Comparison of ENCODE assay signal across 1 cellular context in the genomic region with DNA sequence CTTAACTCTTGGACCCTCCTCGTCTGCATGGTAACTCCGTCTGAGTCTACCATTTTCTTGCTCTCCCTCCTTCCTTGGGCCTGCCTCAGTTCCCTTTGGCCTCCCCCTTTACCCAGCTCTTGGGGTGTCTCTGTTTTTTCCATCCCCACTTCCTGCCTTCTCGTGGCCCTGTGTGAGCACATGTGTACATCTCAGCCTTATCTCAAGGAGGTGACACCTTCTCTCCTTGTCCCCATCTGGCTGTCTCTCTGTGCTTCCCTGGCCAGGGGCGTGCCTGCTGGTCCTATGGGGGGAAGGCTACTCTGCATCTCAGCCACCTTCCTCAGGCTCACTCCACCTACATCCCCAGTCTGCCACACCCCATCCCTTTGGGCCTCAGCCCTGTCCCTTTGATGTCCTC.
TF ChIP-seq lines count a peak whose summit lies in the region.

No MANE protein-coding gene starts in this region.

TF ChIP-seq in HepG2, 621 proteins besides CTCF, POLR2A, EP300 and RAD21 (continues in another document):
- TF ChIP-seq, protein P1, sequence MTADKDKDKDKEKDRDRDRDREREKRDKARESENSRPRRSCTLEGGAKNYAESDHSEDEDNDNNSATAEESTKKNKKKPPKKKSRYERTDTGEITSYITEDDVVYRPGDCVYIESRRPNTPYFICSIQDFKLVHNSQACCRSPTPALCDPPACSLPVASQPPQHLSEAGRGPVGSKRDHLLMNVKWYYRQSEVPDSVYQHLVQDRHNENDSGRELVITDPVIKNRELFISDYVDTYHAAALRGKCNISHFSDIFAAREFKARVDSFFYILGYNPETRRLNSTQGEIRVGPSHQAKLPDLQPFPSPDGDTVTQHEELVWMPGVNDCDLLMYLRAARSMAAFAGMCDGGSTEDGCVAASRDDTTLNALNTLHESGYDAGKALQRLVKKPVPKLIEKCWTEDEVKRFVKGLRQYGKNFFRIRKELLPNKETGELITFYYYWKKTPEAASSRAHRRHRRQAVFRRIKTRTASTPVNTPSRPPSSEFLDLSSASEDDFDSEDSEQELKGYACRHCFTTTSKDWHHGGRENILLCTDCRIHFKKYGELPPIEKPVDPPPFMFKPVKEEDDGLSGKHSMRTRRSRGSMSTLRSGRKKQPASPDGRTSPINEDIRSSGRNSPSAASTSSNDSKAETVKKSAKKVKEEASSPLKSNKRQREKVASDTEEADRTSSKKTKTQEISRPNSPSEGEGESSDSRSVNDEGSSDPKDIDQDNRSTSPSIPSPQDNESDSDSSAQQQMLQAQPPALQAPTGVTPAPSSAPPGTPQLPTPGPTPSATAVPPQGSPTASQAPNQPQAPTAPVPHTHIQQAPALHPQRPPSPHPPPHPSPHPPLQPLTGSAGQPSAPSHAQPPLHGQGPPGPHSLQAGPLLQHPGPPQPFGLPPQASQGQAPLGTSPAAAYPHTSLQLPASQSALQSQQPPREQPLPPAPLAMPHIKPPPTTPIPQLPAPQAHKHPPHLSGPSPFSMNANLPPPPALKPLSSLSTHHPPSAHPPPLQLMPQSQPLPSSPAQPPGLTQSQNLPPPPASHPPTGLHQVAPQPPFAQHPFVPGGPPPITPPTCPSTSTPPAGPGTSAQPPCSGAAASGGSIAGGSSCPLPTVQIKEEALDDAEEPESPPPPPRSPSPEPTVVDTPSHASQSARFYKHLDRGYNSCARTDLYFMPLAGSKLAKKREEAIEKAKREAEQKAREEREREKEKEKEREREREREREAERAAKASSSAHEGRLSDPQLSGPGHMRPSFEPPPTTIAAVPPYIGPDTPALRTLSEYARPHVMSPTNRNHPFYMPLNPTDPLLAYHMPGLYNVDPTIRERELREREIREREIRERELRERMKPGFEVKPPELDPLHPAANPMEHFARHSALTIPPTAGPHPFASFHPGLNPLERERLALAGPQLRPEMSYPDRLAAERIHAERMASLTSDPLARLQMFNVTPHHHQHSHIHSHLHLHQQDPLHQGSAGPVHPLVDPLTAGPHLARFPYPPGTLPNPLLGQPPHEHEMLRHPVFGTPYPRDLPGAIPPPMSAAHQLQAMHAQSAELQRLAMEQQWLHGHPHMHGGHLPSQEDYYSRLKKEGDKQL (CRISPR knock-in tag; IDR thresholded peaks at IDR 0.05; ENCODE audit: low read depth) = no peak
- TF ChIP-seq, protein P2, sequence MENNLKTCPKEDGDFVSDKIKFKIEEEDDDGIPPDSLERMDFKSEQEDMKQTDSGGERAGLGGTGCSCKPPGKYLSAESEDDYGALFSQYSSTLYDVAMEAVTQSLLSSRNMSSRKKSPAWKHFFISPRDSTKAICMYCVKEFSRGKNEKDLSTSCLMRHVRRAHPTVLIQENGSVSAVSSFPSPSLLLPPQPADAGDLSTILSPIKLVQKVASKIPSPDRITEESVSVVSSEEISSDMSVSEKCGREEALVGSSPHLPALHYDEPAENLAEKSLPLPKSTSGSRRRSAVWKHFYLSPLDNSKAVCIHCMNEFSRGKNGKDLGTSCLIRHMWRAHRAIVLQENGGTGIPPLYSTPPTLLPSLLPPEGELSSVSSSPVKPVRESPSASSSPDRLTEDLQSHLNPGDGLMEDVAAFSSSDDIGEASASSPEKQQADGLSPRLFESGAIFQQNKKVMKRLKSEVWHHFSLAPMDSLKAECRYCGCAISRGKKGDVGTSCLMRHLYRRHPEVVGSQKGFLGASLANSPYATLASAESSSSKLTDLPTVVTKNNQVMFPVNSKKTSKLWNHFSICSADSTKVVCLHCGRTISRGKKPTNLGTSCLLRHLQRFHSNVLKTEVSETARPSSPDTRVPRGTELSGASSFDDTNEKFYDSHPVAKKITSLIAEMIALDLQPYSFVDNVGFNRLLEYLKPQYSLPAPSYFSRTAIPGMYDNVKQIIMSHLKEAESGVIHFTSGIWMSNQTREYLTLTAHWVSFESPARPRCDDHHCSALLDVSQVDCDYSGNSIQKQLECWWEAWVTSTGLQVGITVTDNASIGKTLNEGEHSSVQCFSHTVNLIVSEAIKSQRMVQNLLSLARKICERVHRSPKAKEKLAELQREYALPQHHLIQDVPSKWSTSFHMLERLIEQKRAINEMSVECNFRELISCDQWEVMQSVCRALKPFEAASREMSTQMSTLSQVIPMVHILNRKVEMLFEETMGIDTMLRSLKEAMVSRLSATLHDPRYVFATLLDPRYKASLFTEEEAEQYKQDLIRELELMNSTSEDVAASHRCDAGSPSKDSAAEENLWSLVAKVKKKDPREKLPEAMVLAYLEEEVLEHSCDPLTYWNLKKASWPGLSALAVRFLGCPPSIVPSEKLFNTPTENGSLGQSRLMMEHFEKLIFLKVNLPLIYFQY (CRISPR knock-in tag; IDR thresholded peaks at IDR 0.05; ENCODE audit: borderline replicate concordance) = no peak
- no peak for TF ChIP-seq ARID2 (CRISPR knock-in tag; IDR thresholded peaks at IDR 0.05; ENCODE audit: borderline replicate concordance)
- TF ChIP-seq STAG1 (CRISPR knock-in tag; IDR thresholded peaks at IDR 0.05) = no peak
- TF ChIP-seq, protein P3, sequence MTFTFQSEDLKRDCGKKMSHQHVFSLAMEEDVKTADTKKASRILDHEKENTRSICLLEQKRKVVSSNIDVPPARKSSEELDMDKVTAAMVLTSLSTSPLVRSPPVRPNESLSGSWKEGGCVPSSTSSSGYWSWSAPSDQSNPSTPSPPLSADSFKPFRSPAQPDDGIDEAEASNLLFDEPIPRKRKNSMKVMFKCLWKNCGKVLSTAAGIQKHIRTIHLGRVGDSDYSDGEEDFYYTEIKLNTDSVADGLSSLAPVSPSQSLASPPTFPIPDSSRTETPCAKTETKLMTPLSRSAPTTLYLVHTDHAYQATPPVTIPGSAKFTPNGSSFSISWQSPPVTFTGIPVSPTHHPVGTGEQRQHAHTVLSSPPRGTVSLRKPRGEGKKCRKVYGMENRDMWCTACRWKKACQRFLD (CRISPR knock-in tag; IDR thresholded peaks at IDR 0.05; ENCODE audit: borderline replicate concordance) = no peak
- TF ChIP-seq ATM (IDR thresholded peaks at IDR 0.05; ENCODE audit: borderline replicate concordance) = no peak
- TF ChIP-seq ZNF335 (CRISPR knock-in tag; IDR thresholded peaks at IDR 0.05) = no peak
- TF ChIP-seq, protein P4, sequence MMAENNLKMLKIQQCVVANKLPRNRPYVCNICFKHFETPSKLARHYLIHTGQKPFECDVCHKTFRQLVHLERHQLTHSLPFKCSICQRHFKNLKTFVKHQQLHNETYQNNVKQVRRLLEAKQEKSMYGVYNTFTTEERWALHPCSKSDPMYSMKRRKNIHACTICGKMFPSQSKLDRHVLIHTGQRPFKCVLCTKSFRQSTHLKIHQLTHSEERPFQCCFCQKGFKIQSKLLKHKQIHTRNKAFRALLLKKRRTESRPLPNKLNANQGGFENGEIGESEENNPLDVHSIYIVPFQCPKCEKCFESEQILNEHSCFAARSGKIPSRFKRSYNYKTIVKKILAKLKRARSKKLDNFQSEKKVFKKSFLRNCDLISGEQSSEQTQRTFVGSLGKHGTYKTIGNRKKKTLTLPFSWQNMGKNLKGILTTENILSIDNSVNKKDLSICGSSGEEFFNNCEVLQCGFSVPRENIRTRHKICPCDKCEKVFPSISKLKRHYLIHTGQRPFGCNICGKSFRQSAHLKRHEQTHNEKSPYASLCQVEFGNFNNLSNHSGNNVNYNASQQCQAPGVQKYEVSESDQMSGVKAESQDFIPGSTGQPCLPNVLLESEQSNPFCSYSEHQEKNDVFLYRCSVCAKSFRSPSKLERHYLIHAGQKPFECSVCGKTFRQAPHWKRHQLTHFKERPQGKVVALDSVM (CRISPR knock-in tag; IDR thresholded peaks at IDR 0.05) = peak; percentile 3; the same call in 1 of the 2 replicates
- TF ChIP-seq FOXC1 (CRISPR knock-in tag; IDR thresholded peaks at IDR 0.05; ENCODE audit: borderline replicate concordance) = 0 out of 2 replicates have a peak, but pooled peaks have one; percentile 4
- TF ChIP-seq MLLT10 (CRISPR knock-in tag; IDR thresholded peaks at IDR 0.05) = no peak
- TF ChIP-seq, protein P5, sequence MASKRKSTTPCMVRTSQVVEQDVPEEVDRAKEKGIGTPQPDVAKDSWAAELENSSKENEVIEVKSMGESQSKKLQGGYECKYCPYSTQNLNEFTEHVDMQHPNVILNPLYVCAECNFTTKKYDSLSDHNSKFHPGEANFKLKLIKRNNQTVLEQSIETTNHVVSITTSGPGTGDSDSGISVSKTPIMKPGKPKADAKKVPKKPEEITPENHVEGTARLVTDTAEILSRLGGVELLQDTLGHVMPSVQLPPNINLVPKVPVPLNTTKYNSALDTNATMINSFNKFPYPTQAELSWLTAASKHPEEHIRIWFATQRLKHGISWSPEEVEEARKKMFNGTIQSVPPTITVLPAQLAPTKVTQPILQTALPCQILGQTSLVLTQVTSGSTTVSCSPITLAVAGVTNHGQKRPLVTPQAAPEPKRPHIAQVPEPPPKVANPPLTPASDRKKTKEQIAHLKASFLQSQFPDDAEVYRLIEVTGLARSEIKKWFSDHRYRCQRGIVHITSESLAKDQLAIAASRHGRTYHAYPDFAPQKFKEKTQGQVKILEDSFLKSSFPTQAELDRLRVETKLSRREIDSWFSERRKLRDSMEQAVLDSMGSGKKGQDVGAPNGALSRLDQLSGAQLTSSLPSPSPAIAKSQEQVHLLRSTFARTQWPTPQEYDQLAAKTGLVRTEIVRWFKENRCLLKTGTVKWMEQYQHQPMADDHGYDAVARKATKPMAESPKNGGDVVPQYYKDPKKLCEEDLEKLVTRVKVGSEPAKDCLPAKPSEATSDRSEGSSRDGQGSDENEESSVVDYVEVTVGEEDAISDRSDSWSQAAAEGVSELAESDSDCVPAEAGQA (IDR thresholded peaks at IDR 0.05; ENCODE audit: low read depth) = no peak
- TF ChIP-seq, protein P5 (CRISPR knock-in tag; IDR thresholded peaks at IDR 0.05; ENCODE audit: borderline replicate concordance) = no peak
- no peak for TF ChIP-seq HDAC2 (CRISPR knock-in tag; IDR thresholded peaks at IDR 0.05)
- no peak for TF ChIP-seq TBX3 (IDR thresholded peaks at IDR 0.05; ENCODE audit: borderline replicate concordance)
- TF ChIP-seq, protein P6, sequence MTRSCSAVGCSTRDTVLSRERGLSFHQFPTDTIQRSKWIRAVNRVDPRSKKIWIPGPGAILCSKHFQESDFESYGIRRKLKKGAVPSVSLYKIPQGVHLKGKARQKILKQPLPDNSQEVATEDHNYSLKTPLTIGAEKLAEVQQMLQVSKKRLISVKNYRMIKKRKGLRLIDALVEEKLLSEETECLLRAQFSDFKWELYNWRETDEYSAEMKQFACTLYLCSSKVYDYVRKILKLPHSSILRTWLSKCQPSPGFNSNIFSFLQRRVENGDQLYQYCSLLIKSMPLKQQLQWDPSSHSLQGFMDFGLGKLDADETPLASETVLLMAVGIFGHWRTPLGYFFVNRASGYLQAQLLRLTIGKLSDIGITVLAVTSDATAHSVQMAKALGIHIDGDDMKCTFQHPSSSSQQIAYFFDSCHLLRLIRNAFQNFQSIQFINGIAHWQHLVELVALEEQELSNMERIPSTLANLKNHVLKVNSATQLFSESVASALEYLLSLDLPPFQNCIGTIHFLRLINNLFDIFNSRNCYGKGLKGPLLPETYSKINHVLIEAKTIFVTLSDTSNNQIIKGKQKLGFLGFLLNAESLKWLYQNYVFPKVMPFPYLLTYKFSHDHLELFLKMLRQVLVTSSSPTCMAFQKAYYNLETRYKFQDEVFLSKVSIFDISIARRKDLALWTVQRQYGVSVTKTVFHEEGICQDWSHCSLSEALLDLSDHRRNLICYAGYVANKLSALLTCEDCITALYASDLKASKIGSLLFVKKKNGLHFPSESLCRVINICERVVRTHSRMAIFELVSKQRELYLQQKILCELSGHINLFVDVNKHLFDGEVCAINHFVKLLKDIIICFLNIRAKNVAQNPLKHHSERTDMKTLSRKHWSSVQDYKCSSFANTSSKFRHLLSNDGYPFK (CRISPR knock-in tag; IDR thresholded peaks at IDR 0.05; ENCODE audit: borderline replicate concordance) = 0 out of 2 replicates have a peak, but pooled peaks have one; percentile 22
- TF ChIP-seq, protein P7, sequence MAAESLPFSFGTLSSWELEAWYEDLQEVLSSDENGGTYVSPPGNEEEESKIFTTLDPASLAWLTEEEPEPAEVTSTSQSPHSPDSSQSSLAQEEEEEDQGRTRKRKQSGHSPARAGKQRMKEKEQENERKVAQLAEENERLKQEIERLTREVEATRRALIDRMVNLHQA (CRISPR knock-in tag; IDR thresholded peaks at IDR 0.05) = no peak
- TF ChIP-seq ZNF777 (CRISPR knock-in tag; IDR thresholded peaks at IDR 0.05) = no peak
- no peak for TF ChIP-seq ZNF547 (CRISPR knock-in tag; IDR thresholded peaks at IDR 0.05)
- no peak for TF ChIP-seq CENPX (CRISPR knock-in tag; IDR thresholded peaks at IDR 0.05)
- no peak for TF ChIP-seq ZFP90 (CRISPR knock-in tag; IDR thresholded peaks at IDR 0.05; ENCODE audit: borderline replicate concordance)
- TF ChIP-seq, protein P8, sequence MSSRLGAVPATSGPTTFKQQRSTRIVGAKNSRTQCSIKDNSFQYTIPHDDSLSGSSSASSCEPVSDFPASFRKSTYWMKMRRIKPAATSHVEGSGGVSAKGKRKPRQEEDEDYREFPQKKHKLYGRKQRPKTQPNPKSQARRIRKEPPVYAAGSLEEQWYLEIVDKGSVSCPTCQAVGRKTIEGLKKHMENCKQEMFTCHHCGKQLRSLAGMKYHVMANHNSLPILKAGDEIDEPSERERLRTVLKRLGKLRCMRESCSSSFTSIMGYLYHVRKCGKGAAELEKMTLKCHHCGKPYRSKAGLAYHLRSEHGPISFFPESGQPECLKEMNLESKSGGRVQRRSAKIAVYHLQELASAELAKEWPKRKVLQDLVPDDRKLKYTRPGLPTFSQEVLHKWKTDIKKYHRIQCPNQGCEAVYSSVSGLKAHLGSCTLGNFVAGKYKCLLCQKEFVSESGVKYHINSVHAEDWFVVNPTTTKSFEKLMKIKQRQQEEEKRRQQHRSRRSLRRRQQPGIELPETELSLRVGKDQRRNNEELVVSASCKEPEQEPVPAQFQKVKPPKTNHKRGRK (CRISPR knock-in tag; IDR thresholded peaks at IDR 0.05) = no peak
- TF ChIP-seq PAX8 (CRISPR knock-in tag; IDR thresholded peaks at IDR 0.05; ENCODE audit: borderline replicate concordance) = 0 out of 2 replicates have a peak, but pooled peaks have one; percentile 10
- TF ChIP-seq ISX (CRISPR knock-in tag; conservative IDR thresholded peaks at IDR 0.05) = no peak
- no peak for TF ChIP-seq ZNF672 (CRISPR knock-in tag; IDR thresholded peaks at IDR 0.05)
- no peak for TF ChIP-seq ZNF839 (CRISPR knock-in tag; IDR thresholded peaks at IDR 0.05; ENCODE audit: borderline replicate concordance)
